In the genomic region with DNA sequence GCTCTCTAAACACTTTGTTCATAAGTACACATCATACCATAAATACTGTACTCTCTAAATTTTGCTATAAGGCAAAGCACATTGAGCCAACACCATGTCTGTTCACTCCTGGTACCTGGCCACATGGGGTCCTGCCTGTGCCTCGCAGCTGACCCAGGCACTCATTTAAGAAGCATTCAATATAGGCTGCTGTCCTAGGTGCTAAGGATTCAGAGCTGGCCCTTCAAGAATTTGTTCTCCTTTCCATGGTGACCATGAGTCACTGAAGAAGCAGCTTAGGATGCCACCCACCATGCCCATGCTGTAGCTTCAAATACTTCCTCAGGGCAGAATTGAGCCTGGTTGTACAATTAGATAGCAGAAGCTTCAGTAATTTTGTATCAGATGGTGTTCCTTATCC, we compare ENCODE assay signal across 14 cellular contexts. TPM values are rescaled to one million over a fixed set of nuclear protein-coding genes. Genes with fewer than 3 reads are reported as not detected.
DNase-seq lines count a peak whose midpoint lies in the region; ATAC-seq and TF ChIP-seq lines count a peak whose summit lies in the region.
"Had no signal": no experiment of that assay in that cellular context is flagged by ENCODE, and none has a peak within 500 bp of the region (broad histone marks: within the 10 kb centered on the region; RNA-seq: fewer than 3 reads in every experiment).

No MANE protein-coding gene starts in this region.

- peaks cover 15% of the 10 kb centered on the region for H3K79me1 ChIP-seq in mesenchymal stem cell (replicated peaks; ENCODE audit: low read length, poor library complexity, severe bottlenecking)

- WGBS in mammary epithelial cell (ENCODE audit: low coverage, missing lambda C conversion rate) = 67% methylated on average over 1 of the region's 1 CpG
- 49% methylated on average over 1 of the region's 1 CpG for WGBS in mesenchymal stem cell

- no peak overlapping the region for H3K14ac ChIP-seq in mesenchymal stem cell (ENCODE audit: low read length in 2 of 2)

- no peak overlapping the region for H3K23ac ChIP-seq in mesenchymal stem cell (ENCODE audit: low read length in 2 of 2)

- no peaks in the 10 kb centered on the region for H4K20me1 ChIP-seq in mammary epithelial cell (ENCODE audit: insufficient read depth, low read length)

- peaks cover 24% of the 10 kb centered on the region for H3K4me1 ChIP-seq in mammary epithelial cell (ENCODE audit: insufficient read depth, low read length)
- H3K4me1 ChIP-seq in mesenchymal stem cell (ENCODE audit: control insufficient read depth, insufficient read depth, low read depth, low read length) = peaks cover 2% of the 10 kb centered on the region
- peaks cover 30% of the 10 kb centered on the region for H3K4me1 ChIP-seq in left ventricle myocardium inferior
- H3K4me1 ChIP-seq: upper lobe of right lung had no signal

- H3K4me3 ChIP-seq in mammary epithelial cell (replicated peaks in 1 of 3; ENCODE audit: insufficient read depth in 1 of 3, low read depth in 2 of 3, low read length in 3 of 3) (no peak overlapping the region), mesenchymal stem cell (ENCODE audit: insufficient read depth in 1 of 2, low read depth in 1 of 2, low read length in 2 of 2) (no peak overlapping the region), left ventricle myocardium inferior (no peak overlapping the region)
- H3K4me3 ChIP-seq: skin epidermis, upper lobe of right lung had no signal

- intact Hi-C loops in mammary epithelial cell (cut with micrococcal nuclease) (no loop called here), left ventricle myocardium inferior (cut with micrococcal nuclease) (no loop called here)

- no TSS peak for BruUV-seq in mammary epithelial cell (replicated peaks; lab: Mats Ljungman, UMichigan)

- TF ChIP-seq CTCF in mammary epithelial cell (conservative IDR thresholded peaks at IDR 0.05 in 1 of 2, IDR thresholded peaks at IDR 0.05 in 1 of 2; ENCODE audit: extremely low read depth in 1 of 2, insufficient read depth in 1 of 2, low read depth in 1 of 2, low read length in 2 of 2) (peak in 1 of 2 donors; percentile 12), left ventricle myocardium inferior (IDR thresholded peaks at IDR 0.05; ENCODE audit: borderline replicate concordance) (no peak)

- dilution Hi-C loops in mammary epithelial cell (cut with HindIII; ENCODE audit: low sequenced_read_pairs) = loop anchor here (25.0 kb wide), 1 partner anchor 248 kb away; no protein-coding TSS in a partner anchor

- no peak overlapping the region for H4K91ac ChIP-seq in mesenchymal stem cell (ENCODE audit: low read length)

- H2BK15ac ChIP-seq in mesenchymal stem cell (ENCODE audit: low read depth, poor library complexity, severe bottlenecking) = no peak overlapping the region

- H3K27me3 ChIP-seq in mammary epithelial cell (ENCODE audit: insufficient read depth, low read length) = no peaks in the 10 kb centered on the region
- no peaks in the 10 kb centered on the region for H3K27me3 ChIP-seq in mesenchymal stem cell (ENCODE audit: control insufficient read depth in 1 of 2, insufficient read depth in 1 of 2, low read length in 2 of 2)
- no peaks in the 10 kb centered on the region for H3K27me3 ChIP-seq in left ventricle myocardium inferior (ENCODE audit: low read depth)

- H3K9me3 ChIP-seq in mammary epithelial cell (replicated peaks; ENCODE audit: insufficient read depth, low read length) = no peaks in the 10 kb centered on the region
- no peaks in the 10 kb centered on the region for H3K9me3 ChIP-seq in mesenchymal stem cell (ENCODE audit: control insufficient read depth, low read length)
- no peaks in the 10 kb centered on the region for H3K9me3 ChIP-seq in left ventricle myocardium inferior (replicated peaks)
- H3K9me3 ChIP-seq: upper lobe of right lung had no signal

- CTCF ChIA-PET in mammary epithelial cell (lab: Charles Lee; ENCODE audit: low non-redundant PET) = interaction anchor here (0.8 to 1.2 kb wide), 2 partner anchors 45 to 136 kb away, joined by 6 to 13 read pairs; no protein-coding TSS in a partner anchor

- ATAC-seq in HG02623 (IDR thresholded peaks at IDR 0.05; ENCODE audit: unreplicated experiment) = no peak
- ATAC-seq: Right ventricle myocardium inferior, upper lobe of right lung had no signal

- no peak overlapping the region for H2BK5ac ChIP-seq in mesenchymal stem cell (ENCODE audit: low read depth, low read length, poor library complexity, severe bottlenecking)

- H3K27ac ChIP-seq in mammary epithelial cell (ENCODE audit: insufficient read depth, low read depth, low read length) = no peak overlapping the region
- H3K27ac ChIP-seq in mesenchymal stem cell (ENCODE audit: low read length, poor library complexity, severe bottlenecking) = no peak overlapping the region
- H3K27ac ChIP-seq in left ventricle myocardium inferior (replicated peaks) = no peak overlapping the region
- H3K27ac ChIP-seq: skin epidermis, upper lobe of right lung had no signal

- DNase-seq in EL (peak; percentile 65), NCI-H226 (peak; percentile 51), mammary epithelial cell (peak; percentile 63), mesenchymal stem cell (peak; percentile 13), 8988T (no peak), pons (ENCODE audit: low spot score) (no peak), left ventricle myocardium inferior (no peak)
- DNase-seq: activated CD4-positive, CD25-positive, alpha-beta regulatory T cell treated with anti-CD3 and anti-CD28 coated beads, Interleukin-2, amount 50 U/mL, for 72 hours; cortex of kidney; NCI-H2171 treated with DMSO at 0.1 percent for 48 hours; upper lobe of right lung had no signal

- no peak overlapping the region for H2BK12ac ChIP-seq in mesenchymal stem cell (ENCODE audit: low read length in 2 of 2)

- no peaks in the 10 kb centered on the region for H3K79me2 ChIP-seq in mammary epithelial cell (ENCODE audit: insufficient read depth, low read length)

- no peak overlapping the region for H4K8ac ChIP-seq in mesenchymal stem cell (ENCODE audit: low read length)

- no peak overlapping the region for H2BK120ac ChIP-seq in mesenchymal stem cell (ENCODE audit: low read depth, low read length)

- no peak overlapping the region for H3K4me2 ChIP-seq in mammary epithelial cell (ENCODE audit: insufficient read depth, low read depth, low read length)
- no peak overlapping the region for H3K4me2 ChIP-seq in mesenchymal stem cell (ENCODE audit: low read length, poor library complexity, severe bottlenecking)

- H2AFZ ChIP-seq in mammary epithelial cell (ENCODE audit: low read depth, low read length) (no peak overlapping the region), mesenchymal stem cell (ENCODE audit: low read depth, low read length) (no peak overlapping the region)

- H2AK5ac ChIP-seq in mesenchymal stem cell (ENCODE audit: low read length, severe bottlenecking) = no peak overlapping the region

- H3K4ac ChIP-seq in mesenchymal stem cell (ENCODE audit: low read depth in 1 of 2, low read length in 2 of 2) = no peak overlapping the region

- H3K9ac ChIP-seq in mammary epithelial cell (ENCODE audit: insufficient read depth, low read length) = no peak overlapping the region
- no peak overlapping the region for H3K9ac ChIP-seq in mesenchymal stem cell (ENCODE audit: low read length)

- in situ Hi-C loops in mammary epithelial cell (cut with MboI; ENCODE audit: low sequenced_read_pairs in 2 of 2) = loop anchor here in 1 of 2 donors (25.0 kb wide), 1 partner anchor 248 kb away; no protein-coding TSS in a partner anchor

- H3K36me3 ChIP-seq in mammary epithelial cell (ENCODE audit: insufficient read depth, low read length) (no peaks in the 10 kb centered on the region), mesenchymal stem cell (ENCODE audit: control insufficient read depth in 1 of 2, insufficient read depth in 2 of 2, low read depth in 1 of 2, low read length in 2 of 2) (peaks cover 0 to 23% of the 10 kb centered on the region in 2 experiments), left ventricle myocardium inferior (no peaks in the 10 kb centered on the region)
- H3K36me3 ChIP-seq: upper lobe of right lung had no signal

- H3K18ac ChIP-seq in mesenchymal stem cell (ENCODE audit: low read depth in 1 of 2, low read length in 2 of 2) = no peak overlapping the region

RNA-seq across cellular contexts. Expression of gene PLCXD2, which starts 39.8 kb away (rescaled TPM):
- total RNA-seq in mammary epithelial cell = 1 to 10 TPM; 4.5 to 5.6 TPM
- 2.4 TPM for polyA plus RNA-seq in mammary epithelial cell
- 6.3 TPM for polyA minus RNA-seq in mammary epithelial cell
- polyA plus RNA-seq in mesenchymal stem cell (2013, experiment 1 of 2) = 0.83 TPM
- 0.84 TPM for polyA plus RNA-seq in mesenchymal stem cell (2013, experiment 2 of 2)
- 0.77 TPM for total RNA-seq in left ventricle myocardium inferior

Comparison
In these comparisons a context has a peak if more than half of its experiments do, and no peak if none do; other contexts are left out.
1. DNase-seq: peak in EL (single experiment), NCI-H226 (single experiment), mammary epithelial cell (single experiment) and mesenchymal stem cell (single experiment); none in 8988T (single experiment), pons (single experiment) and left ventricle myocardium inferior (single experiment).